Comparison of ENCODE assay signal across 17 cellular contexts in the genomic region with DNA sequence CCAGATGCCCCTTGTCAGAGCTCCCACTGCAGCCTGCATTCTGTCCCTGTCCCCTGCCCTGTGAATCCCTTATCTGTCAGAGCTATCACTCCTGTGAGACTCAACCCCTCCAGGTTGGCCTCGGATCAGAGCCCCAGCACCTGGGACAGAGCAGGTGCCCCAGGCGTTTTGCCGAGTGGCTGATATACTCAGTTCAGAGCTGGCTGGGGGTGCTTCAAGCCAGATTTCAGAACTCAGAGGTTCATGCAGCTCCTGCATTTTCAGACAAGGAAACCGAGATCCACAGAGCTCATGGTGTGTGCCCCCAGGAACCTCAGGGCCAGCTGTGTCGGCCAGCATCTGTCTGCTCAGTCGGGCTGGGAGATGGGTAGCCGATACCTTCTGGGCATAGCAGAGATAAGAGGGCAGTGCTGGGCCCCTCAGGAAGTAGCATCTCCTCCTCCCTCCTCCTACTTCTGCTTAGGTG.
DNase-seq lines count a peak whose midpoint lies in the region; ATAC-seq lines count a peak whose summit lies in the region.
"Had no signal": no experiment of that assay in that cellular context is flagged by ENCODE, and none has a peak within 500 bp of the region (broad histone marks: within the 10 kb centered on the region; RNA-seq: fewer than 3 reads in every experiment).

No MANE protein-coding gene starts in this region.

- H3K27ac ChIP-seq in right cardiac atrium (ENCODE audit: low read length): no peak overlapping the region
- peak overlapping the region; percentile 37 for H3K27ac ChIP-seq in KOPT-K1 (ENCODE audit: low read depth, low read length, poor library complexity, severe bottlenecking)
- H3K27ac ChIP-seq: HL-60 had no signal

- H3K9me3 ChIP-seq in right cardiac atrium (ENCODE audit: control insufficient read depth, low read length) (no peaks in the 10 kb centered on the region), KOPT-K1 (ENCODE audit: insufficient read depth, low read length, poor library complexity, severe bottlenecking) (no peaks in the 10 kb centered on the region)

- no peaks in the 10 kb centered on the region for H3K27me3 ChIP-seq in right cardiac atrium (ENCODE audit: control insufficient read depth, insufficient read depth)

- no peaks in the 10 kb centered on the region for H3K36me3 ChIP-seq in KOPT-K1 (ENCODE audit: insufficient read depth, low read length)

- no peak overlapping the region for H3K4me3 ChIP-seq in right cardiac atrium (ENCODE audit: low read length)

- no peaks in the 10 kb centered on the region for H3K4me1 ChIP-seq in right cardiac atrium (ENCODE audit: control insufficient read depth, insufficient read depth, low read length)

- intact Hi-C loops in Right ventricle myocardium inferior (cut with DNase I): no loop called here
- intact Hi-C loops in right cardiac atrium (cut with DNase I): no loop called here

- WGBS in right cardiac atrium: 49% methylated on average over 7 of the region's 7 CpGs

- ATAC-seq in Right ventricle myocardium inferior: no peak
- ATAC-seq in right cardiac atrium: no peak
- ATAC-seq in left lobe of liver: no peak
- no peak for ATAC-seq in HG02938 (IDR thresholded peaks at IDR 0.05; ENCODE audit: unreplicated experiment)
- ATAC-seq: HCT116 had no signal

- DNase-seq in Right ventricle myocardium inferior (ENCODE audit: missing footprints) (peak; percentile 39), right cardiac atrium (no peak), left lobe of liver (ENCODE audit: low spot score) (peak; percentile 16), NCI-H2029 (lab: John Stamatoyannopoulos, UW) (no peak)
- DNase-seq in effector CD8-positive, alpha-beta T cell (lab: John Stamatoyannopoulos, UW): no peak
- DNase-seq: ACHN; AML-193; Calu3; CD4-positive, alpha-beta T cell; DMS79; NCI-H1417; NCI-H1930; NCI-H2171 treated with DMSO at 0.1 percent for 48 hours had no signal

Comparison
In these comparisons a context has a peak if more than half of its experiments do, and no peak if none do; other contexts are left out.
1. DNase-seq: peak in Right ventricle myocardium inferior (single experiment) and left lobe of liver (single experiment); none in right cardiac atrium (0 of 3), effector CD8-positive, alpha-beta T cell (single experiment) and NCI-H2029 (single experiment).